8 cellular contexts compared by ENCODE assay signal in the genomic region with DNA sequence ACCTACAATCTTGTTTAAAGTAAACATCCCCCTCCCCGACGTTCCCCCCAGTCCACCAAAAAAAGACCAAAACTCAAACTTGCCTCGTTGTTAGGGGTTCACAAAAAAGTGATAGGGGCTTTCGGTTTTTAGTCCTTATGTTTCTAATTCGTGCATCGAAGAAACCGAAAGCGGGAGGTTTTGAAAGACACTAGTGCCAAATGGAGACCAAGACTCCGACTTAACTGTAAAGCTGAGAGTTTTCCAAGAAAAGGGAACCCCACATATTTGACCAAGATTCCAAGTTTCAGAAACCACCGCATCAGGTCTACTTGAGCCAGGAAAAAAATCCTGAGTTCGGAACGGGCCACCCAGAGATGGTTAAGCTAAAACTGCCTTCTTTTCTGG. TPM values are rescaled to one million over a fixed set of nuclear protein-coding genes. Genes with fewer than 3 reads are reported as not detected.
DNase-seq lines count a peak whose midpoint lies in the region; ATAC-seq lines count a peak whose summit lies in the region.

No MANE protein-coding gene starts in this region.

- no peaks in the 10 kb centered on the region for H3K9me2 ChIP-seq in GM23248 (ENCODE audit: insufficient read depth)

- H2AFZ ChIP-seq in GM23248, result peak overlapping the region; percentile 97

- peak overlapping the region; percentile 97 to 100 (median 99) for H3K4me3 Mint-ChIP-seq in T-cell

- H3K36me3 ChIP-seq in GM23248 (ENCODE audit: low read depth) (peaks cover 23% of the 10 kb centered on the region), skeletal muscle satellite cell (ENCODE audit: insufficient read depth, low read length) (peaks cover 19% of the 10 kb centered on the region)

- H3K27me3 Mint-ChIP-seq in T-cell, result no peaks in the 10 kb centered on the region

- peaks cover 6% of the 10 kb centered on the region; the same call in 1 of the 2 replicates for H4K20me1 ChIP-seq in GM23248 (ENCODE audit: insufficient read depth)

- H3F3A ChIP-seq in GM23248 (ENCODE audit: insufficient read depth), result peaks cover 11% of the 10 kb centered on the region; the same call in 1 of the 2 replicates

- CTCF ChIA-PET in T-cell (lab: Charles Lee), result interaction anchor here (0.7 to 2.9 kb wide), 7 partner anchors 9 to 1113 kb away, joined by 3 to 15 read pairs (median 7); a partner anchor contains a TSS

- in situ Hi-C loops in GM23248 (cut with MboI), result loop anchor here (10.0 kb wide), 2 partner anchors 523 to 783 kb away; no protein-coding TSS in a partner anchor

- peaks cover 92% of the 10 kb centered on the region for H3K79me2 ChIP-seq in GM23248 (ENCODE audit: insufficient read depth)

- POLR2A ChIA-PET in T-cell (lab: Charles Lee), result interaction anchor here in 1 of 2 donors (0.8 to 1.8 kb wide), 3 partner anchors 19 to 827 kb away, joined by 3 to 5 read pairs (median 4); a partner anchor contains a TSS

- peaks cover 67 to 80% (median 78%) of the 10 kb centered on the region in 3 donors for H3K4me1 Mint-ChIP-seq in T-cell

- peak overlapping the region; percentile 98 for H3K27ac Mint-ChIP-seq in T-cell

- H3K9me3 Mint-ChIP-seq in T-cell, result no peaks in the 10 kb centered on the region

- peak overlapping the region; percentile 69 for H3K27ac ChIP-seq in GM23248

- H3K27me3 ChIP-seq in GM23248 (replicated peaks; ENCODE audit: insufficient read depth), result no peaks in the 10 kb centered on the region
- H3K27me3 ChIP-seq in skeletal muscle satellite cell (ENCODE audit: control insufficient read depth, insufficient read depth, low read length), result no peaks in the 10 kb centered on the region

- peak overlapping the region; percentile 98 for H3K4me3 ChIP-seq in GM23248
- H3K4me3 ChIP-seq in skeletal muscle satellite cell (ENCODE audit: low read length), result peak overlapping the region; percentile 97

- H3K4me2 ChIP-seq in GM23248 (ENCODE audit: unreplicated experiment) (peak overlapping the region; percentile 97), skeletal muscle satellite cell (ENCODE audit: low read length) (peak overlapping the region; percentile 88)

- H3K9ac ChIP-seq in GM23248 (peak overlapping the region; percentile 95), skeletal muscle satellite cell (ENCODE audit: low read depth, low read length) (peak overlapping the region; percentile 92)

- H3K9me3 ChIP-seq in GM23248 (ENCODE audit: low read depth) (no peaks in the 10 kb centered on the region), skeletal muscle satellite cell (replicated peaks; ENCODE audit: low read length) (no peaks in the 10 kb centered on the region)

- peaks cover 34% of the 10 kb centered on the region for H3K4me1 ChIP-seq in GM23248 (ENCODE audit: insufficient read depth)
- H3K4me1 ChIP-seq in skeletal muscle satellite cell (ENCODE audit: control insufficient read depth, insufficient read depth, low read length), result peaks cover 28% of the 10 kb centered on the region

- peak; percentile 51 for DNase-seq in GM23248
- peak in 4 of 34 experiments; percentile 10 to 20 (median 14) for DNase-seq in T-cell
- peak; percentile 42 for DNase-seq in fibroblast of peridontal ligament (ENCODE audit: extremely low read depth)
- no peak for DNase-seq in NCI-H187 treated with DMSO at 0.1 percent for 48 hours (lab: John Stamatoyannopoulos, UW)
- no peak for DNase-seq in NCI-H1694 (lab: John Stamatoyannopoulos, UW)

- H3K36me3 Mint-ChIP-seq in T-cell, result peaks cover 15% of the 10 kb centered on the region

- 0 to 2% methylated on average over 12 of the region's 12 CpGs for WGBS in GM23248 (ENCODE audit: low coverage in 1 of 2, low lambda C conversion rate in 2 of 2, missing lambda C conversion rate in 2 of 2), 2 experiments

- ATAC-seq in T-cell (replicated peaks in 1 of 4), result no peak
- no peak for ATAC-seq in HG03378 (IDR thresholded peaks at IDR 0.05; ENCODE audit: unreplicated experiment)
- no peak for ATAC-seq in GM21723 (IDR thresholded peaks at IDR 0.05; ENCODE audit: unreplicated experiment)

RNA-seq across cellular contexts. Expression of a gene that starts 0.5 kb away (rescaled TPM):
- total RNA-seq in GM23248 (2014; rRNA removed; shearing (Covaris generic)), result 55.1 and 65.2 TPM in 2 replicates
- polyA plus RNA-seq in GM23248 (2016; fragmentation: Nextera tagmentation; extraction: Ambion mirVana), result 206 and 218 TPM in 2 replicates
- 10 to 100 TPM; 37.0 to 50.5 (median 43.7) TPM for total RNA-seq in T-cell
- 100 and 106 TPM in 2 replicates for total RNA-seq in skeletal muscle satellite cell (2012; rRNA removed)

RNA-seq across cellular contexts. Expression of a gene that starts 0.7 kb away (rescaled TPM):
- total RNA-seq in GM23248 (2014; rRNA removed; shearing (Covaris generic)), result 43.4 and 45.3 TPM in 2 replicates
- polyA plus RNA-seq in GM23248 (2016; fragmentation: Nextera tagmentation; extraction: Ambion mirVana), result 72.5 and 76.3 TPM in 2 replicates
- total RNA-seq in T-cell, result 10 to 100 TPM; 37.0 to 46.6 (median 40.8) TPM
- total RNA-seq in skeletal muscle satellite cell (2012; rRNA removed), result 60.9 and 71.5 TPM in 2 replicates

RNA-seq across cellular contexts. Expression of a gene that starts 19.6 kb away (rescaled TPM):
- total RNA-seq in GM23248 (2014; rRNA removed; shearing (Covaris generic)), result 11.1 and 19.3 TPM in 2 replicates
- 4.2 and 6.3 TPM in 2 replicates for polyA plus RNA-seq in GM23248 (2016; fragmentation: Nextera tagmentation; extraction: Ambion mirVana)
- total RNA-seq in T-cell, result 1 to 10 TPM; 3.3 to 8.4 (median 5.2) TPM
- total RNA-seq in skeletal muscle satellite cell (2012; rRNA removed), result 4.4 and 4.8 TPM in 2 replicates

Comparison
In these comparisons a context has a peak if more than half of its experiments do, and no peak if none do; other contexts are left out.
1. DNase-seq: peak in GM23248 (single experiment) and fibroblast of peridontal ligament (single experiment); none in NCI-H187 treated with DMSO at 0.1 percent for 48 hours (single experiment) and NCI-H1694 (single experiment).